Comparison of ENCODE assay signal across 17 cellular contexts in the genomic region with DNA sequence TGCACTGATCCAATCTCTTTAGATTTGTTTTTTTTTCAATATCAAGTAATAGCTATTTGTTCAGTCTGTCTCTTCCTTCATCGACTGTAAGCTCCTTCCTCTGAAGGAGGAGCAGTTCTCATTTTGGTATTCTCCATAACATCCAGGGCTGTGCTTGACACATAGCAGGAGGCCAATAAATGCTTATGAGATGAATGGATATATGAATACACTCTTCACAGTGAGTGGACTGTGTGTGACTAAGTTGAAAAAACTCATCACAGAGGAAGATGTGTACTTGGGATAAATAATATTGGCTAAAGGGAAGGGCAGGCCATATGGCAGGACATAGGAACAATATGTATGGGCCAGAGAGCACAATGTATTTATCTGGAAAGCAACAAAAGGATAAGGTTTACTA.
A peak's percentile ranks its signal among the peaks of the same experiment; 100 is the strongest.
DNase-seq lines count a peak whose midpoint lies in the region; ATAC-seq and TF ChIP-seq lines count a peak whose summit lies in the region.
"Had no signal": no experiment of that assay in that cellular context is flagged by ENCODE, and none has a peak within 500 bp of the region (broad histone marks: within the 10 kb centered on the region; RNA-seq: fewer than 3 reads in every experiment).

No MANE protein-coding gene starts in this region.

- no peak overlapping the region for H3K9ac ChIP-seq in mesenchymal stem cell (ENCODE audit: low read length)
- H3K9ac ChIP-seq: BLaER1, KMS-11 had no signal

- H3K4me2 ChIP-seq in mesenchymal stem cell (ENCODE audit: low read length, poor library complexity, severe bottlenecking) = no peak overlapping the region
- H3K4me2 ChIP-seq: BLaER1, KMS-11 had no signal

- H3K79me1 ChIP-seq in mesenchymal stem cell (replicated peaks; ENCODE audit: low read length, poor library complexity, severe bottlenecking) = no peaks in the 10 kb centered on the region

- no peak overlapping the region for H2BK12ac ChIP-seq in mesenchymal stem cell (ENCODE audit: low read length in 2 of 2)

- no peak overlapping the region for H2BK5ac ChIP-seq in mesenchymal stem cell (ENCODE audit: low read depth, low read length, poor library complexity, severe bottlenecking)

- no peaks in the 10 kb centered on the region for H3K9me3 Mint-ChIP-seq in activated naive CD8-positive, alpha-beta T cell treated with anti-CD3 and anti-CD28 coated beads, Interleukin-2, amount 50 U/mL, for 24 hours

- no peak overlapping the region for H2AFZ ChIP-seq in mesenchymal stem cell (ENCODE audit: low read depth, low read length)

- no peak overlapping the region for H3K4ac ChIP-seq in mesenchymal stem cell (ENCODE audit: low read depth in 1 of 2, low read length in 2 of 2)

- H3K27ac ChIP-seq in brain microvascular endothelial cell (no peak overlapping the region), mesenchymal stem cell (ENCODE audit: low read length, poor library complexity, severe bottlenecking) (no peak overlapping the region), left lung (no peak overlapping the region)
- H3K27ac ChIP-seq: BLaER1, KMS-11, RWPE1, SJSA1 had no signal

- H3K14ac ChIP-seq in mesenchymal stem cell (ENCODE audit: low read length in 2 of 2) = no peak overlapping the region

- in situ Hi-C loops in brain microvascular endothelial cell (cut with HindIII; ENCODE audit: low pct_ligation_motif_present, low sequenced_read_pairs) = no loop called here

- H3K23ac ChIP-seq in mesenchymal stem cell (ENCODE audit: low read length in 2 of 2) = no peak overlapping the region

- intact Hi-C loops in left lung (cut with DNase I) = no loop called here

- H3K9me3 ChIP-seq in mesenchymal stem cell (ENCODE audit: control insufficient read depth, low read length) (no peaks in the 10 kb centered on the region), left lung (no peaks in the 10 kb centered on the region)
- H3K9me3 ChIP-seq: BLaER1, SJSA1 had no signal

- H2BK120ac ChIP-seq in mesenchymal stem cell (ENCODE audit: low read depth, low read length) = no peak overlapping the region

- peak overlapping the region; percentile 84 for H2AK5ac ChIP-seq in mesenchymal stem cell (ENCODE audit: low read length, severe bottlenecking)

- H2BK15ac ChIP-seq in mesenchymal stem cell (ENCODE audit: low read depth, poor library complexity, severe bottlenecking) = no peak overlapping the region

- H4K8ac ChIP-seq in mesenchymal stem cell (ENCODE audit: low read length) = no peak overlapping the region

- ATAC-seq in HG03442 (IDR thresholded peaks at IDR 0.05; ENCODE audit: unreplicated experiment) = no peak
- no peak for ATAC-seq in left lung
- ATAC-seq in activated naive CD8-positive, alpha-beta T cell treated with anti-CD3 and anti-CD28 coated beads, Interleukin-2, amount 50 U/mL, for 24 hours = no peak
- ATAC-seq: T-cell had no signal

- no peak overlapping the region for H4K91ac ChIP-seq in mesenchymal stem cell (ENCODE audit: low read length)

- H3K4me1 ChIP-seq in mesenchymal stem cell (ENCODE audit: control insufficient read depth, insufficient read depth, low read depth, low read length) = peaks cover 1% of the 10 kb centered on the region
- no peaks in the 10 kb centered on the region for H3K4me1 ChIP-seq in left lung
- H3K4me1 ChIP-seq: BLaER1 had no signal

- no peaks in the 10 kb centered on the region for H3K27me3 Mint-ChIP-seq in activated naive CD8-positive, alpha-beta T cell treated with anti-CD3 and anti-CD28 coated beads, Interleukin-2, amount 50 U/mL, for 24 hours

- no peaks in the 10 kb centered on the region for H3K36me3 Mint-ChIP-seq in activated naive CD8-positive, alpha-beta T cell treated with anti-CD3 and anti-CD28 coated beads, Interleukin-2, amount 50 U/mL, for 24 hours (ENCODE audit: low read depth)
- H3K36me3 Mint-ChIP-seq: T-cell had no signal

- TF ChIP-seq CTCF in brain microvascular endothelial cell (IDR thresholded peaks at IDR 0.05; ENCODE audit: low read depth, low read length, missing control alignments) (no peak), left lung (IDR thresholded peaks at IDR 0.05) (no peak)

- no peaks in the 10 kb centered on the region for H3K27me3 ChIP-seq in brain microvascular endothelial cell (replicated peaks)
- no peaks in the 10 kb centered on the region for H3K27me3 ChIP-seq in mesenchymal stem cell (ENCODE audit: control insufficient read depth in 1 of 2, insufficient read depth in 1 of 2, low read length in 2 of 2)
- H3K27me3 ChIP-seq in left lung = no peaks in the 10 kb centered on the region
- H3K27me3 ChIP-seq: BLaER1, SJSA1 had no signal

- H3K36me3 ChIP-seq in brain microvascular endothelial cell (replicated peaks) (no peaks in the 10 kb centered on the region), mesenchymal stem cell (ENCODE audit: control insufficient read depth in 1 of 2, insufficient read depth in 2 of 2, low read depth in 1 of 2, low read length in 2 of 2) (no peaks in the 10 kb centered on the region), left lung (no peaks in the 10 kb centered on the region)
- H3K36me3 ChIP-seq: BLaER1, SJSA1 had no signal

- H3K4me3 ChIP-seq in brain microvascular endothelial cell (ENCODE audit: low read depth, low read length) (no peak overlapping the region), mesenchymal stem cell (ENCODE audit: insufficient read depth in 1 of 2, low read depth in 1 of 2, low read length in 2 of 2) (no peak overlapping the region), left lung (no peak overlapping the region)
- H3K4me3 ChIP-seq: BLaER1, SJSA1 had no signal

- H3K4me3 Mint-ChIP-seq in activated naive CD8-positive, alpha-beta T cell treated with anti-CD3 and anti-CD28 coated beads, Interleukin-2, amount 50 U/mL, for 24 hours = no peak overlapping the region
- H3K4me3 Mint-ChIP-seq: T-cell had no signal

- no peak overlapping the region for H3K27ac Mint-ChIP-seq in activated naive CD8-positive, alpha-beta T cell treated with anti-CD3 and anti-CD28 coated beads, Interleukin-2, amount 50 U/mL, for 24 hours
- H3K27ac Mint-ChIP-seq: T-cell had no signal

- WGBS in mesenchymal stem cell = 38% methylated on average over 1 of the region's 1 CpG

- no peaks in the 10 kb centered on the region for H3K4me1 Mint-ChIP-seq in activated naive CD8-positive, alpha-beta T cell treated with anti-CD3 and anti-CD28 coated beads, Interleukin-2, amount 50 U/mL, for 24 hours
- H3K4me1 Mint-ChIP-seq: T-cell had no signal

- no peak overlapping the region for H3K18ac ChIP-seq in mesenchymal stem cell (ENCODE audit: low read depth in 1 of 2, low read length in 2 of 2)

- DNase-seq in ELR (ENCODE audit: low read depth) (peak; percentile 78), M059J (ENCODE audit: low read depth) (peak; percentile 60), brain microvascular endothelial cell (peak; percentile 12), mesenchymal stem cell (no peak), left lung (no peak), NCI-H128 (lab: John Stamatoyannopoulos, UW; ENCODE audit: unreplicated experiment) (no peak)
- DNase-seq in activated naive CD8-positive, alpha-beta T cell treated with anti-CD3 and anti-CD28 coated beads, Interleukin-2, amount 50 U/mL, for 24 hours = no peak
- DNase-seq: DMS153, NCI-H1417 treated with DMSO at 0.1 percent for 48 hours, NCI-H2029, NCI-H510A treated with DMSO at 0.1 percent for 48 hours, T-cell had no signal

Comparison
In these comparisons a context has a peak if more than half of its experiments do, and no peak if none do; other contexts are left out.
1. DNase-seq: peak in ELR (single experiment), M059J (single experiment) and brain microvascular endothelial cell (single experiment); none in mesenchymal stem cell (single experiment), left lung (0 of 2), activated naive CD8-positive, alpha-beta T cell treated with anti-CD3 and anti-CD28 coated beads, Interleukin-2, amount 50 U/mL, for 24 hours (single experiment) and NCI-H128 (single experiment).